Comparison of ENCODE assay signal across 7 cellular contexts in the genomic region with DNA sequence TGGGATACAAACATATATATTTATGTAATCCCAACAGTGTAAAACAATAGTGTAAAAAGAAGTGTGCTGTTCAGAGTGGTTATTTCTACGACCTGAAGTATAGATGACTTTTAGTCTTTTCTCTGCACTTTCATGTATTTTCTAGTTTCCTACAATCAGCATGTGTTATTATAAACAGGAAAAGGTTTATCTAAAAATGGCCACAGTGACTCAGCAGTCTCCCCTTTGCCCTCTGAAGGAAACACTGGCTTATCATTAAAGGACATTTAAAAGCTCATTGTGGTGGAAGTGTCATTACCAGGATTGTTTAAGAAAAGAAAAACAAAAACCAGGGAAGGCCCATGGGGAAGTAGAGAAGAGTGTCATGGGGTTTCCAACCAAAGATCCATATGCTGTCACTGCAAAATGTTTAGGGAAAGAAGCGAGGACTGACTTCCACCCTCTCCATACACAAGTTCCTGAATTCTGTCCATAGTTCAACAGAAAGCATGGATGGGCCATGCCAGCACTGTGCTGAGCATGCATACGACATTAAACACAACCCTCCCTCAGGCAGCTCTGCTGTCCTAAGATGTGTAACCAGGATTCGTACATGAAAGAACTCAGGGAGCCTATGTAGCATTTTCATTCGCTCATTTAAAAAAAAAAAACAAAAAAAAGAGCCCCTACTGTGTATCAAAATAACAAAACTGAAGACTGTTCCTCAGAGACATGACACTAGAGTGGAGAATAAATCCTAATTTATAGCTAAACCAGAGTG. TPM values are rescaled to one million over a fixed set of nuclear protein-coding genes. Genes with fewer than 3 reads are reported as not detected.
DNase-seq lines count a peak whose midpoint lies in the region; ATAC-seq and TF ChIP-seq lines count a peak whose summit lies in the region.

No MANE protein-coding gene starts in this region.

- intact Hi-C loops in lower lobe of right lung (cut with DNase I) = no loop called here

- H3K27me3 ChIP-seq in lower lobe of right lung (ENCODE audit: low read depth) = no peaks in the 10 kb centered on the region

- ATAC-seq in GM19043 (IDR thresholded peaks at IDR 0.05; ENCODE audit: low read depth, unreplicated experiment) (peak; percentile 53), HG03442 (IDR thresholded peaks at IDR 0.05; ENCODE audit: unreplicated experiment) (peak; percentile 43), lower lobe of right lung (peak in 1 of 2 donors; percentile 26)

- H3K36me3 ChIP-seq in lower lobe of right lung = peaks cover 20% of the 10 kb centered on the region

- peaks cover 72% of the 10 kb centered on the region for H3K4me1 ChIP-seq in lower lobe of right lung

- H3K4me3 ChIP-seq in lower lobe of right lung = no peak overlapping the region

- H3K27ac ChIP-seq in lower lobe of right lung = peak overlapping the region; percentile 65

- TF ChIP-seq CTCF in lower lobe of right lung (IDR thresholded peaks at IDR 0.05) = no peak

- peaks cover 5% of the 10 kb centered on the region for H3K9me3 ChIP-seq in lower lobe of right lung

- DNase-seq in amniotic epithelial cell (ENCODE audit: low read depth) = peak; percentile 68
- DNase-seq in lower lobe of right lung = no peak
- no peak for DNase-seq in SHP77 (lab: John Stamatoyannopoulos, UW)
- no peak for DNase-seq in NCI-H1105 treated with DMSO at 0.1 percent for 48 hours (lab: John Stamatoyannopoulos, UW)
- no peak for DNase-seq in NCI-H2227 (lab: John Stamatoyannopoulos, UW; ENCODE audit: unreplicated experiment)

RNA-seq across cellular contexts. Expression of gene CYREN, which starts 10.2 kb away (rescaled TPM):
- total RNA-seq in lower lobe of right lung = 39.6 TPM

RNA-seq across cellular contexts. Expression of gene TMEM140, which starts 12.4 kb away (rescaled TPM):
- 39.3 TPM for total RNA-seq in lower lobe of right lung

RNA-seq across cellular contexts. Expression of gene WDR91, which starts 51.0 kb away (rescaled TPM):
- total RNA-seq in lower lobe of right lung = 27.1 TPM
